In genomic region chr9:127860260-127860659, GRCh38 we compare ENCODE assay signal across 1 cellular context.
TF ChIP-seq lines count a peak whose summit lies in the region.

No MANE protein-coding gene starts in this region.

TF ChIP-seq in SK-N-SH, 30 proteins besides CTCF, POLR2A, EP300 and RAD21:
- TF ChIP-seq IRF3 (IDR thresholded peaks at IDR 0.05; ENCODE audit: low read depth, low read length) (no peak), MEF2A (IDR thresholded peaks at IDR 0.05; ENCODE audit: borderline replicate concordance, low read depth) (no peak), ELF1 (IDR thresholded peaks at IDR 0.05) (no peak), FOXJ3 (CRISPR knock-in tag; IDR thresholded peaks at IDR 0.05) (no peak), FOSL2 (IDR thresholded peaks at IDR 0.05; ENCODE audit: borderline replicate concordance, low read depth) (no peak), RXRA (IDR thresholded peaks at IDR 0.05; ENCODE audit: borderline replicate concordance, low read depth) (no peak), RFX5 (IDR thresholded peaks at IDR 0.05; ENCODE audit: low read length) (no peak), MXI1 (IDR thresholded peaks at IDR 0.05; ENCODE audit: low read depth, low read length) (no peak), PBX3 (IDR thresholded peaks at IDR 0.05) (no peak), SMC3 (IDR thresholded peaks at IDR 0.05; ENCODE audit: low read depth, low read length) (no peak)
